1 cellular context compared by ENCODE assay signal in genomic region chr6:43803055-43803782, GRCh38.
TF ChIP-seq lines count a peak whose summit lies in the region.

No MANE protein-coding gene starts in this region.

TF ChIP-seq in HepG2, 621 proteins besides CTCF, POLR2A, EP300 and RAD21 (continued from another document and continues in another):
- TF ChIP-seq POGK (CRISPR knock-in tag; conservative IDR thresholded peaks at IDR 0.05) (no peak), HDAC6 (IDR thresholded peaks at IDR 0.05; ENCODE audit: low read depth, low read length) (no peak), FOSL2 (CRISPR knock-in tag; IDR thresholded peaks at IDR 0.05) (peak; percentile 63), ZNF558 (CRISPR knock-in tag; IDR thresholded peaks at IDR 0.05; ENCODE audit: borderline replicate concordance) (no peak), ZNF607 (CRISPR knock-in tag; IDR thresholded peaks at IDR 0.05; ENCODE audit: borderline replicate concordance) (no peak), ZNF512B (CRISPR knock-in tag; IDR thresholded peaks at IDR 0.05; ENCODE audit: borderline replicate concordance) (no peak), ZNF614 (CRISPR knock-in tag; IDR thresholded peaks at IDR 0.05; ENCODE audit: borderline replicate concordance) (no peak), ZNF503 (CRISPR knock-in tag; IDR thresholded peaks at IDR 0.05) (no peak), NR2C2 (CRISPR knock-in tag; IDR thresholded peaks at IDR 0.05; ENCODE audit: borderline replicate concordance) (no peak), ZHX1 (CRISPR knock-in tag; IDR thresholded peaks at IDR 0.05; ENCODE audit: low read depth) (no peak), CREB3 (CRISPR knock-in tag; IDR thresholded peaks at IDR 0.05) (no peak), ZNF788 (CRISPR knock-in tag; IDR thresholded peaks at IDR 0.05; ENCODE audit: borderline replicate concordance) (no peak), ZNF703 (CRISPR knock-in tag; IDR thresholded peaks at IDR 0.05; ENCODE audit: borderline replicate concordance) (no peak), FUBP1 (CRISPR knock-in tag; IDR thresholded peaks at IDR 0.05; ENCODE audit: borderline replicate concordance) (no peak), SMYD3 (CRISPR knock-in tag; IDR thresholded peaks at IDR 0.05) (no peak), CC2D1A (CRISPR knock-in tag; IDR thresholded peaks at IDR 0.05) (no peak), BRF2 (CRISPR knock-in tag; IDR thresholded peaks at IDR 0.05) (no peak), ZNF772 (CRISPR knock-in tag; IDR thresholded peaks at IDR 0.05) (no peak), FOXK1 (CRISPR knock-in tag; IDR thresholded peaks at IDR 0.05; ENCODE audit: borderline replicate concordance, low read depth) (0 out of 2 replicates have a peak, but pooled peaks have one; percentile 36), TCF7 (IDR thresholded peaks at IDR 0.05; ENCODE audit: low read depth) (no peak), TOPORS (CRISPR knock-in tag; IDR thresholded peaks at IDR 0.05) (no peak), KLF11 (CRISPR knock-in tag; IDR thresholded peaks at IDR 0.05) (no peak), ZNF556 (CRISPR knock-in tag; IDR thresholded peaks at IDR 0.05; ENCODE audit: borderline replicate concordance) (no peak), ZNF274 (CRISPR knock-in tag; IDR thresholded peaks at IDR 0.05) (no peak), ZNF709 (CRISPR knock-in tag; IDR thresholded peaks at IDR 0.05) (no peak), ARID4A (CRISPR knock-in tag; IDR thresholded peaks at IDR 0.05; ENCODE audit: borderline replicate concordance) (no peak; the same call in 1 of the 2 replicates), RBM39 (IDR thresholded peaks at IDR 0.05; ENCODE audit: low read depth, low read length, poor library complexity, severe bottlenecking) (no peak), ZNF615 (CRISPR knock-in tag; IDR thresholded peaks at IDR 0.05; ENCODE audit: borderline replicate concordance) (no peak), PLRG1 (conservative IDR thresholded peaks at IDR 0.05) (no peak), PRDM4 (CRISPR knock-in tag; IDR thresholded peaks at IDR 0.05; ENCODE audit: borderline replicate concordance) (no peak), ZNF362 (CRISPR knock-in tag; IDR thresholded peaks at IDR 0.05; ENCODE audit: borderline replicate concordance) (no peak), ZNF17 (CRISPR knock-in tag; IDR thresholded peaks at IDR 0.05) (no peak), TFAP4 (IDR thresholded peaks at IDR 0.05; ENCODE audit: borderline replicate concordance, low read depth) (peak; percentile 38; the same call in 1 of the 2 replicates), NONO (IDR thresholded peaks at IDR 0.05) (no peak), NONO (CRISPR knock-in tag; conservative IDR thresholded peaks at IDR 0.05) (no peak), ZMAT3 (CRISPR knock-in tag; conservative IDR thresholded peaks at IDR 0.05) (no peak)
